ENCODE assay signal across 8 cellular contexts in genomic region chr10:13162013-13162364, GRCh38. TPM values are rescaled to one million over a fixed set of nuclear protein-coding genes. Genes with fewer than 3 reads are reported as not detected.
DNase-seq lines count a peak whose midpoint lies in the region; ATAC-seq and TF ChIP-seq lines count a peak whose summit lies in the region.

No MANE protein-coding gene starts in this region.

- H3K27ac Mint-ChIP-seq in activated naive CD4-positive, alpha-beta T cell treated with anti-CD3 and anti-CD28 coated beads, Interleukin-2, amount 50 U/mL, for 72 hours: peak overlapping the region; percentile 81 to 94
- peak overlapping the region; percentile 16 for H3K27ac Mint-ChIP-seq in memory B cell

- peaks cover 3% of the 10 kb centered on the region; the same call in 1 of the 2 replicates for H3K36me3 ChIP-seq in H7 (replicated peaks; ENCODE audit: control insufficient read depth, insufficient read depth, low read length)

- peak overlapping the region; percentile 86 for H3K4me3 Mint-ChIP-seq in memory B cell

- POLR2A ChIA-PET in GM10248 (lab: Yijun Ruan, JAX): interaction anchor here (0.7 kb wide), 1 partner anchor 188 kb away, joined by 3 read pairs; no protein-coding TSS in a partner anchor

- H3K36me3 Mint-ChIP-seq in activated naive CD4-positive, alpha-beta T cell treated with anti-CD3 and anti-CD28 coated beads, Interleukin-2, amount 50 U/mL, for 72 hours: peaks cover 18 to 23% of the 10 kb centered on the region in 2 donors
- no peaks in the 10 kb centered on the region for H3K36me3 Mint-ChIP-seq in memory B cell

- ATAC-seq in activated naive CD4-positive, alpha-beta T cell treated with anti-CD3 and anti-CD28 coated beads, Interleukin-2, amount 50 U/mL, for 72 hours: no peak
- ATAC-seq in memory B cell (ENCODE audit: low read depth) (no peak), HG02678 (IDR thresholded peaks at IDR 0.05; ENCODE audit: unreplicated experiment) (no peak)

- CTCF ChIA-PET in GM10248 (lab: Yijun Ruan, JAX): interaction anchor here (0.7 to 4.2 kb wide), 18 partner anchors 9 to 278 kb away, joined by 3 to 64 read pairs (median 5); partner anchors contain the start of genes OPTN and PHYH

- no peaks in the 10 kb centered on the region for H3K9me3 Mint-ChIP-seq in activated naive CD4-positive, alpha-beta T cell treated with anti-CD3 and anti-CD28 coated beads, Interleukin-2, amount 50 U/mL, for 72 hours
- H3K9me3 Mint-ChIP-seq in memory B cell: no peaks in the 10 kb centered on the region

- peaks cover 11% of the 10 kb centered on the region for H3K4me1 Mint-ChIP-seq in memory B cell

- no peak for TF ChIP-seq CTCF in GM10248 (IDR thresholded peaks at IDR 0.05; ENCODE audit: control extremely low read depth, extremely low read depth, low read depth, missing control alignments)

- peak overlapping the region; percentile 83 for H3K4me3 ChIP-seq in H7 (ENCODE audit: insufficient read depth, low read depth, low read length)

- DNase-seq in AG08395 (ENCODE audit: low spot score) (peak; percentile 11), H7 (peak; percentile 56), memory B cell (ENCODE audit: low spot score in 2 of 2) (no peak), mesenteric fat pad (ENCODE audit: low spot score) (no peak), GM10248 (ENCODE audit: extremely low spot score) (no peak), GDM1 (lab: John Stamatoyannopoulos, UW) (no peak)
- DNase-seq in activated naive CD4-positive, alpha-beta T cell treated with anti-CD3 and anti-CD28 coated beads, Interleukin-2, amount 50 U/mL, for 72 hours (ENCODE audit: low spot score in 2 of 2): no peak

- no peaks in the 10 kb centered on the region for H3K27me3 ChIP-seq in H7 (ENCODE audit: control insufficient read depth, insufficient read depth, low read length)

- no peaks in the 10 kb centered on the region for H3K27me3 Mint-ChIP-seq in memory B cell

RNA-seq across cellular contexts. Expression of gene MCM10, which starts 0.6 kb away (rescaled TPM):
- total RNA-seq in H7 (2014; rRNA removed; shearing (Covaris generic)): 28.4 and 31.5 TPM in 2 replicates
- 10 to 100 TPM; 60.0 to 64.6 TPM for total RNA-seq in activated naive CD4-positive, alpha-beta T cell treated with anti-CD3 and anti-CD28 coated beads, Interleukin-2, amount 50 U/mL, for 72 hours
- total RNA-seq in mesenteric fat pad: 1.2 TPM

Comparison
In these comparisons a context has a peak if more than half of its experiments do, and no peak if none do; other contexts are left out.
1. DNase-seq: peak in AG08395 (single experiment) and H7 (single experiment); none in activated naive CD4-positive, alpha-beta T cell treated with anti-CD3 and anti-CD28 coated beads, Interleukin-2, amount 50 U/mL, for 72 hours (0 of 2), memory B cell (0 of 2), mesenteric fat pad (single experiment), GM10248 (single experiment) and GDM1 (single experiment).
2. RNA of gene MCM10, which starts 0.6 kb away (total RNA-seq): 60.0 to 64.6 TPM in activated naive CD4-positive, alpha-beta T cell treated with anti-CD3 and anti-CD28 coated beads, Interleukin-2, amount 50 U/mL, for 72 hours and 28.4 to 31.5 TPM in H7; 1.2 TPM in mesenteric fat pad (single experiment); every median in the first group is over 10 times any median in the second.